Comparison of ENCODE assay signal across 19 cellular contexts in genomic region chr15:66877558-66878285, GRCh38.
DNase-seq lines count a peak whose midpoint lies in the region; ATAC-seq and TF ChIP-seq lines count a peak whose summit lies in the region.
"Had no signal": no experiment of that assay in that cellular context is flagged by ENCODE, and none has a peak within 500 bp of the region (broad histone marks: within the 10 kb centered on the region; RNA-seq: fewer than 3 reads in every experiment).

No MANE protein-coding gene starts in this region.

- DNase-seq in HEK293T (ENCODE audit: extremely low spot score) = peak; percentile 3
- DNase-seq in body of pancreas = no peak
- peak; percentile 62 for DNase-seq in left ventricle myocardium inferior
- DNase-seq in gastrocnemius medialis = no peak
- no peak for DNase-seq in NCI-H146 treated with DMSO at 0.1 percent for 48 hours (lab: John Stamatoyannopoulos, UW; ENCODE audit: unreplicated experiment)
- no peak for DNase-seq in erythroblast (lab: John Stamatoyannopoulos, UW)
- DNase-seq in SJCRH30 = no peak
- DNase-seq: activated CD4-positive, alpha-beta T cell treated with anti-CD3 and anti-CD28 coated beads for 1 hour; activated naive CD4-positive, alpha-beta T cell treated with anti-CD3 and anti-CD28 coated beads, Interleukin-2, amount 10 ng/mL, durations not matched to agents 7 days and 5 days; activated T-cell treated with anti-CD3 and anti-CD28 coated beads, Interleukin-2, amount 50 U/mL, for 1 hour; brain microvascular endothelial cell; hippocampal formation; NCI-H1694 treated with DMSO at 0.1 percent for 48 hours; OCI-M1; sigmoid colon; SK-N-SH; stimulated activated CD4-positive, alpha-beta T cell treated with anti-CD3 and anti-CD28 coated beads, Interleukin-2, amount 100 ng/mL, for 24 hours; substantia nigra had no signal

- H3K4me3 ChIP-seq in body of pancreas (no peak overlapping the region), left ventricle myocardium inferior (no peak overlapping the region), gastrocnemius medialis (no peak overlapping the region), SJCRH30 (no peak overlapping the region)
- H3K4me3 ChIP-seq: sigmoid colon had no signal

- ATAC-seq in body of pancreas = peak; percentile 8
- peak; percentile 65 to 72 for ATAC-seq in gastrocnemius medialis
- ATAC-seq in GM21447 (IDR thresholded peaks at IDR 0.05; ENCODE audit: unreplicated experiment) = no peak

- H3K27me3 ChIP-seq in body of pancreas (no peaks in the 10 kb centered on the region), left ventricle myocardium inferior (ENCODE audit: low read depth) (no peaks in the 10 kb centered on the region), gastrocnemius medialis (no peaks in the 10 kb centered on the region), SJCRH30 (no peaks in the 10 kb centered on the region)
- H3K27me3 ChIP-seq: brain microvascular endothelial cell, sigmoid colon had no signal

- H3K36me3 ChIP-seq in body of pancreas (replicated peaks in 1 of 2; ENCODE audit: insufficient read depth in 1 of 2, low read depth in 2 of 2) (no peaks in the 10 kb centered on the region), left ventricle myocardium inferior (no peaks in the 10 kb centered on the region), gastrocnemius medialis (no peaks in the 10 kb centered on the region), SJCRH30 (no peaks in the 10 kb centered on the region)
- H3K36me3 ChIP-seq: brain microvascular endothelial cell, sigmoid colon had no signal

- no peak for TF ChIP-seq POLR2A in body of pancreas (IDR thresholded peaks at IDR 0.05)
- TF ChIP-seq POLR2A in gastrocnemius medialis (IDR thresholded peaks at IDR 0.05) = no peak
- no peak for TF ChIP-seq POLR2A in erythroblast (IDR thresholded peaks at IDR 0.05; ENCODE audit: low read length)

- TF ChIP-seq CTCF in body of pancreas (IDR thresholded peaks at IDR 0.05) = no peak
- no peak for TF ChIP-seq CTCF in left ventricle myocardium inferior (IDR thresholded peaks at IDR 0.05; ENCODE audit: borderline replicate concordance)
- TF ChIP-seq CTCF in gastrocnemius medialis (IDR thresholded peaks at IDR 0.05 in 4 of 5, conservative IDR thresholded peaks at IDR 0.05 in 1 of 5) = no peak

- POLR2A ChIA-PET in HEK293T (lab: Yijun Ruan, JAX) = no interaction called here

- H3K27ac ChIP-seq in body of pancreas (no peak overlapping the region), left ventricle myocardium inferior (replicated peaks) (peak overlapping the region; percentile 92), gastrocnemius medialis (peak overlapping the region; percentile 39 to 76 (median 65)), SJCRH30 (no peak overlapping the region)
- H3K27ac ChIP-seq: brain microvascular endothelial cell had no signal

- peaks cover 8% of the 10 kb centered on the region for H3K4me1 ChIP-seq in body of pancreas
- peaks cover 68% of the 10 kb centered on the region for H3K4me1 ChIP-seq in left ventricle myocardium inferior
- H3K4me1 ChIP-seq in gastrocnemius medialis = peaks cover 31 to 39% of the 10 kb centered on the region in 2 donors
- H3K4me1 ChIP-seq in SJCRH30 = peaks cover 14% of the 10 kb centered on the region

- CTCF ChIA-PET in HEK293T (lab: Yijun Ruan, JAX) = no interaction called here

- in situ Hi-C loops in gastrocnemius medialis (cut with MboI; ENCODE audit: low sequenced_read_pairs in 4 of 4) = no loop called here

- intact Hi-C loops in body of pancreas (cut with DNase I) (no loop called here), left ventricle myocardium inferior (cut with micrococcal nuclease) (no loop called here), gastrocnemius medialis (cut with DNase I; ENCODE audit: low total_unique reads) (no loop called here)

- H3K9me3 ChIP-seq in body of pancreas = no peaks in the 10 kb centered on the region
- H3K9me3 ChIP-seq in left ventricle myocardium inferior (replicated peaks) = no peaks in the 10 kb centered on the region
- H3K9me3 ChIP-seq in gastrocnemius medialis = no peaks in the 10 kb centered on the region
- H3K9me3 ChIP-seq in SJCRH30 (replicated peaks) = no peaks in the 10 kb centered on the region
- H3K9me3 ChIP-seq: sigmoid colon, SK-N-SH had no signal

- WGBS in body of pancreas, 2 donors = 67 to 74% methylated on average over 5 to 8 of the region's 8 CpGs

TF ChIP-seq in HEK293T, 16 proteins besides CTCF, POLR2A, EP300 and RAD21:
- TF ChIP-seq TARDBP (IDR thresholded peaks at IDR 0.05) = no peak

Comparison
In these comparisons a context has a peak if more than half of its experiments do, and no peak if none do; other contexts are left out.
1. DNase-seq: peak in HEK293T (single experiment) and left ventricle myocardium inferior (single experiment); none in body of pancreas (0 of 4), gastrocnemius medialis (0 of 2), NCI-H146 treated with DMSO at 0.1 percent for 48 hours (single experiment), erythroblast (0 of 2) and SJCRH30 (0 of 2).
2. H3K27ac ChIP-seq: peak in left ventricle myocardium inferior (single experiment) and gastrocnemius medialis (4 of 4); none in body of pancreas (0 of 4) and SJCRH30 (single experiment).